ENCODE assay signal across 1 cellular context in genomic region chr21:45474323-45474950, GRCh38.
TF ChIP-seq lines count a peak whose summit lies in the region.

No MANE protein-coding gene starts in this region.

TF ChIP-seq in endothelial cell of umbilical vein, 7 proteins besides CTCF, POLR2A, EP300 and RAD21:
- no peak for TF ChIP-seq POLR2AphosphoS5 (IDR thresholded peaks at IDR 0.05; ENCODE audit: insufficient read depth, low read depth, low read length)
- no peak for TF ChIP-seq FOS (IDR thresholded peaks at IDR 0.05; ENCODE audit: borderline replicate concordance, insufficient read depth, low read length)
- no peak for TF ChIP-seq MYC (IDR thresholded peaks at IDR 0.05; ENCODE audit: low read depth, low read length)
